8 cellular contexts compared by ENCODE assay signal in the genomic region with DNA sequence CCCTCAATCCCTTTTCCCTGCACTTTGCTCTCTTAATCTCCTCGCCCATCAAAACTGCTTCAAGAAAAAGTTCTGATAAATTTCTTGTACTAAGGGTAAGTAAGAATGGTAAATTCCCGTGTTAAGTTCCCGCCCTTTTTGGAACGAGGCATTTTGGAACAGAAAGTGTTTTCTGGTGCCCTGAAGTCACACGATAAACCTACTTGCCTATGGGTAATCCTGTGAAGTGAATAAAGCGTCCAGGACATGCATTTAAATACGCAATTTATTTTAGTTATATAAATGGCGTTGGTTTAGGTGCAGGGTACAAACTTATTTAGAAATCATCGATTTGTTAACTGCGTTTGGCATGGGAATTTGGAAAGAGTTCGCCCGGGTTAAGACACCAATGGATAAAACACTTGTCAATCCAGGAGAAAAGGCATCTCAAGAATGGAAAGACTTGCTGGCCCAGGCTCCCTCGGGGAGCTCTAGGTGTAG. TPM values are rescaled to one million over a fixed set of nuclear protein-coding genes. Genes with fewer than 3 reads are reported as not detected.
DNase-seq lines count a peak whose midpoint lies in the region; ATAC-seq and TF ChIP-seq lines count a peak whose summit lies in the region.

No MANE protein-coding gene starts in this region.

- peaks cover 16% of the 10 kb centered on the region; the same call in 1 of the 2 replicates for H3K36me3 ChIP-seq in SJCRH30
- no peaks in the 10 kb centered on the region for H3K36me3 ChIP-seq in endocrine pancreas (ENCODE audit: control insufficient read depth, insufficient read depth, low read length)

- peak overlapping the region; percentile 79 for H3K9ac ChIP-seq in endocrine pancreas (ENCODE audit: control insufficient read depth, insufficient read depth, low read length)

- H3K4me1 Mint-ChIP-seq in natural killer cell = peaks cover 51 to 52% of the 10 kb centered on the region in 2 donors

- H3K4me3 ChIP-seq in SJCRH30 (peak overlapping the region; percentile 92), endocrine pancreas (ENCODE audit: control insufficient read depth, insufficient read depth, low read length) (peak overlapping the region; percentile 84)

- H3K27me3 Mint-ChIP-seq in natural killer cell (ENCODE audit: low read depth in 2 of 2) = no peaks in the 10 kb centered on the region

- peak overlapping the region; percentile 84 to 95 for H3K27ac Mint-ChIP-seq in natural killer cell

- peak; percentile 55 for DNase-seq in NCI-H82 (lab: John Stamatoyannopoulos, UW)
- DNase-seq in NCI-H82 treated with DMSO at 0.1 percent for 48 hours (lab: John Stamatoyannopoulos, UW; ENCODE audit: unreplicated experiment) = no peak
- peak; percentile 25 to 55 for DNase-seq in SJCRH30
- no peak for DNase-seq in natural killer cell
- no peak for DNase-seq in HuH-7.5 (ENCODE audit: low spot score)
- no peak for DNase-seq in activated CD4-positive, alpha-beta T cell treated with anti-CD3 and anti-CD28 coated beads, Interleukin-2, amount 50 U/mL, for 1 hour

- peak overlapping the region; percentile 96 for H3K27ac ChIP-seq in SJCRH30

- H3K4me1 ChIP-seq in SJCRH30 (no peaks in the 10 kb centered on the region; the same call in 1 of the 2 replicates), endocrine pancreas (ENCODE audit: control insufficient read depth, insufficient read depth, low read length) (peaks cover 17% of the 10 kb centered on the region)

- no peak for ATAC-seq in natural killer cell
- no peak for ATAC-seq in HG02571 (IDR thresholded peaks at IDR 0.05; ENCODE audit: unreplicated experiment)

- intact Hi-C loops in natural killer cell (cut with micrococcal nuclease) = loop anchor here (5.0 kb wide), 4 partner anchors 37 to 158 kb away; partner anchors contain the start of gene NUP107

- H3K4me3 Mint-ChIP-seq in natural killer cell = peak overlapping the region; percentile 98

- H3K9me3 ChIP-seq in SJCRH30 (replicated peaks) (no peaks in the 10 kb centered on the region), endocrine pancreas (ENCODE audit: control insufficient read depth, low read length) (no peaks in the 10 kb centered on the region)

- H3K27me3 ChIP-seq in SJCRH30 (no peaks in the 10 kb centered on the region), endocrine pancreas (ENCODE audit: control insufficient read depth, insufficient read depth, low read length) (no peaks in the 10 kb centered on the region)

- no peak for TF ChIP-seq CTCF in natural killer cell (IDR thresholded peaks at IDR 0.05)

- H3K36me3 Mint-ChIP-seq in natural killer cell = peaks cover 17% of the 10 kb centered on the region

- no peaks in the 10 kb centered on the region for H3K9me3 Mint-ChIP-seq in natural killer cell

RNA-seq across cellular contexts. Expression of gene RAP1B, which starts 0.7 kb away (rescaled TPM):
- 193 and 207 TPM in 2 replicates for total RNA-seq in SJCRH30 (2014; rRNA removed; shearing (Covaris generic))
- total RNA-seq in natural killer cell = 100 to 1,000 TPM; 517 to 664 (median 572) TPM

Comparison
In these comparisons a context has a peak if more than half of its experiments do, and no peak if none do; other contexts are left out.
1. DNase-seq: peak in NCI-H82 (single experiment) and SJCRH30 (2 of 2); none in NCI-H82 treated with DMSO at 0.1 percent for 48 hours (single experiment), natural killer cell (single experiment), HuH-7.5 (single experiment) and activated CD4-positive, alpha-beta T cell treated with anti-CD3 and anti-CD28 coated beads, Interleukin-2, amount 50 U/mL, for 1 hour (single experiment).